In genomic region chr5:175034924-175035323, GRCh38 we compare ENCODE assay signal across 1 cellular context.
TF ChIP-seq lines count a peak whose summit lies in the region.

No MANE protein-coding gene starts in this region.

TF ChIP-seq in IMR-90, 13 proteins besides CTCF, POLR2A, EP300 and RAD21 (continued from another document):
- TF ChIP-seq USF2 (IDR thresholded peaks at IDR 0.05; ENCODE audit: low read depth, low read length) (no peak), RCOR1 (IDR thresholded peaks at IDR 0.05; ENCODE audit: insufficient replicate concordance, low read length) (no peak), MAZ (IDR thresholded peaks at IDR 0.05; ENCODE audit: borderline replicate concordance, low read depth, low read length) (no peak), CEBPB (IDR thresholded peaks at IDR 0.05; ENCODE audit: low read depth, low read length) (no peak), CHD1 (IDR thresholded peaks at IDR 0.05; ENCODE audit: low read depth, low read length) (no peak), FOS (IDR thresholded peaks at IDR 0.05; ENCODE audit: low read depth, low read length) (no peak), MXI1 (IDR thresholded peaks at IDR 0.05; ENCODE audit: borderline replicate concordance, low read depth, low read length) (no peak), RFX5 (IDR thresholded peaks at IDR 0.05; ENCODE audit: low read depth, low read length) (no peak), MAFK (IDR thresholded peaks at IDR 0.05; ENCODE audit: low read depth, low read length) (no peak), SMC3 (IDR thresholded peaks at IDR 0.05; ENCODE audit: low read depth, low read length) (no peak), NFE2L2 (IDR thresholded peaks at IDR 0.05; ENCODE audit: low read depth, low read length) (no peak)
TF ChIP-seq in IMR-90: peak in this region for 0.
